In genomic region chr17:32943206-32943605, GRCh38 we compare ENCODE assay signal across 19 cellular contexts. TPM values are rescaled to one million over a fixed set of nuclear protein-coding genes. Genes with fewer than 3 reads are reported as not detected.
DNase-seq lines count a peak whose midpoint lies in the region; ATAC-seq and TF ChIP-seq lines count a peak whose summit lies in the region.
"Had no signal": no experiment of that assay in that cellular context is flagged by ENCODE, and none has a peak within 500 bp of the region (broad histone marks: within the 10 kb centered on the region; RNA-seq: fewer than 3 reads in every experiment).

No MANE protein-coding gene starts in this region.

- H3K4me3 Mint-ChIP-seq in MCF 10A (ENCODE audit: unreplicated experiment), result no peak overlapping the region
- H3K4me3 Mint-ChIP-seq: activated T-helper 17 cell treated with anti-CD3 and anti-CD28 coated beads, Interleukin-2, amount 50 U/mL, for 72 hours; CD4-positive, CD25-positive, alpha-beta regulatory T cell had no signal

- H3K4me1 ChIP-seq in thoracic aorta (ENCODE audit: control insufficient read depth in 1 of 2, low read depth in 2 of 2), result peaks cover 7 to 12% of the 10 kb centered on the region in 2 donors

- H3K36me3 ChIP-seq in thoracic aorta, result peaks cover 24% of the 10 kb centered on the region

- no peaks in the 10 kb centered on the region for H3K9me3 Mint-ChIP-seq in MCF 10A (ENCODE audit: unreplicated experiment)
- H3K9me3 Mint-ChIP-seq: activated T-helper 17 cell treated with anti-CD3 and anti-CD28 coated beads, Interleukin-2, amount 50 U/mL, for 72 hours had no signal

- POLR2A ChIA-PET in MCF 10A (lab: Yijun Ruan, JAX), result no interaction called here

- no peaks in the 10 kb centered on the region for H3K36me3 Mint-ChIP-seq in MCF 10A (ENCODE audit: insufficient read depth, unreplicated experiment)
- H3K36me3 Mint-ChIP-seq: CD4-positive, CD25-positive, alpha-beta regulatory T cell had no signal

- H3K4me3 ChIP-seq in thoracic aorta, result no peak overlapping the region

- intact Hi-C loops in MCF 10A (cut with micrococcal nuclease), result no loop called here

- BruUV-seq in MCF 10A (replicated peaks; lab: Mats Ljungman, UMichigan), result no TSS peak

- ATAC-seq in thoracic aorta (ENCODE audit: insufficient number of reproducible peaks, low FRiP score, low read depth) (peak; percentile 54), GM19452 (IDR thresholded peaks at IDR 0.05; ENCODE audit: unreplicated experiment) (no peak)
- ATAC-seq: activated T-helper 17 cell treated with anti-CD3 and anti-CD28 coated beads, Interleukin-2, amount 50 U/mL, for 72 hours had no signal

- peak overlapping the region in 1 of 2 donors; percentile 33 for H3K27ac ChIP-seq in thoracic aorta
- H3K27ac ChIP-seq: 22Rv1, VCaP had no signal

- H3K9me3 ChIP-seq in thoracic aorta, result no peaks in the 10 kb centered on the region

- DNase-seq in DMS79 treated with DMSO at 0.1 percent for 48 hours (lab: John Stamatoyannopoulos, UW) (peak; percentile 6), DMS79 (lab: John Stamatoyannopoulos, UW) (no peak), MCF 10A (ENCODE audit: unreplicated experiment) (peak; percentile 46), kidney glomerular epithelial cell (lab: John Stamatoyannopoulos, UW) (peak; percentile 5), thoracic aorta (ENCODE audit: low spot score) (no peak)
- no peak for DNase-seq in stimulated activated CD4-positive, alpha-beta T cell treated with anti-CD3 and anti-CD28 coated beads, Interleukin-15, amount 100 ng/mL, for 24 hours
- DNase-seq in effector CD4-positive, alpha-beta T cell, result no peak
- DNase-seq: activated CD8-positive, alpha-beta memory T cell treated with anti-CD3 and anti-CD28 coated beads for 24 hours; amniotic stem cell; CD4-positive, CD25-positive, alpha-beta regulatory T cell; NCI-H2107; NCI-H774; stimulated activated CD4-positive, alpha-beta T cell treated with anti-CD3 and anti-CD28 coated beads, Interleukin-2, amount 100 ng/mL, for 24 hours; SW 1271 had no signal

- peaks cover 16% of the 10 kb centered on the region for H3K27me3 Mint-ChIP-seq in MCF 10A (ENCODE audit: insufficient read depth, unreplicated experiment)

- no peaks in the 10 kb centered on the region for H3K27me3 ChIP-seq in thoracic aorta (replicated peaks; ENCODE audit: insufficient read depth)

- peaks cover 13% of the 10 kb centered on the region for H3K4me1 Mint-ChIP-seq in MCF 10A (ENCODE audit: insufficient read depth, unreplicated experiment)
- H3K4me1 Mint-ChIP-seq: activated T-helper 17 cell treated with anti-CD3 and anti-CD28 coated beads, Interleukin-2, amount 50 U/mL, for 72 hours; CD4-positive, CD25-positive, alpha-beta regulatory T cell had no signal

- TF ChIP-seq CTCF in MCF 10A (IDR thresholded peaks at IDR 0.05; ENCODE audit: unreplicated experiment) (no peak), thoracic aorta (IDR thresholded peaks at IDR 0.05) (no peak)

- H3K27ac Mint-ChIP-seq in MCF 10A (ENCODE audit: low read depth, unreplicated experiment), result no peak overlapping the region
- H3K27ac Mint-ChIP-seq: activated T-helper 17 cell treated with anti-CD3 and anti-CD28 coated beads, Interleukin-2, amount 50 U/mL, for 72 hours; CD4-positive, CD25-positive, alpha-beta regulatory T cell had no signal

- CTCF ChIA-PET in MCF 10A (lab: Yijun Ruan, JAX), result interaction anchor here (0.6 to 1.9 kb wide), 4 partner anchors 55 to 307 kb away, joined by 3 to 10 read pairs (median 4); partner anchors contain the start of gene MYO1D

RNA-seq across cellular contexts. Expression of gene TMEM98, which starts 15.3 kb away (rescaled TPM):
- total RNA-seq in MCF 10A (2022), result 5.2 and 9.2 TPM in 2 replicates
- total RNA-seq in thoracic aorta, result 10 to 100 TPM; 85.3 to 87.1 TPM
- total RNA-seq: CD4-positive, CD25-positive, alpha-beta regulatory T cell had no signal

RNA-seq across cellular contexts. Expression of gene SPACA3, which starts 48.4 kb away (rescaled TPM):
- total RNA-seq in MCF 10A (2022) (not detected in 2 replicates), thoracic aorta (not detected)
- total RNA-seq: CD4-positive, CD25-positive, alpha-beta regulatory T cell; Daoy had no signal

Comparison
In these comparisons a context has a peak if more than half of its experiments do, and no peak if none do; other contexts are left out.
1. DNase-seq: peak in DMS79 treated with DMSO at 0.1 percent for 48 hours (single experiment), MCF 10A (single experiment) and kidney glomerular epithelial cell (single experiment); none in DMS79 (single experiment), thoracic aorta (single experiment), stimulated activated CD4-positive, alpha-beta T cell treated with anti-CD3 and anti-CD28 coated beads, Interleukin-15, amount 100 ng/mL, for 24 hours (single experiment) and effector CD4-positive, alpha-beta T cell (single experiment).